ENCODE assay signal across 8 cellular contexts in the genomic region with DNA sequence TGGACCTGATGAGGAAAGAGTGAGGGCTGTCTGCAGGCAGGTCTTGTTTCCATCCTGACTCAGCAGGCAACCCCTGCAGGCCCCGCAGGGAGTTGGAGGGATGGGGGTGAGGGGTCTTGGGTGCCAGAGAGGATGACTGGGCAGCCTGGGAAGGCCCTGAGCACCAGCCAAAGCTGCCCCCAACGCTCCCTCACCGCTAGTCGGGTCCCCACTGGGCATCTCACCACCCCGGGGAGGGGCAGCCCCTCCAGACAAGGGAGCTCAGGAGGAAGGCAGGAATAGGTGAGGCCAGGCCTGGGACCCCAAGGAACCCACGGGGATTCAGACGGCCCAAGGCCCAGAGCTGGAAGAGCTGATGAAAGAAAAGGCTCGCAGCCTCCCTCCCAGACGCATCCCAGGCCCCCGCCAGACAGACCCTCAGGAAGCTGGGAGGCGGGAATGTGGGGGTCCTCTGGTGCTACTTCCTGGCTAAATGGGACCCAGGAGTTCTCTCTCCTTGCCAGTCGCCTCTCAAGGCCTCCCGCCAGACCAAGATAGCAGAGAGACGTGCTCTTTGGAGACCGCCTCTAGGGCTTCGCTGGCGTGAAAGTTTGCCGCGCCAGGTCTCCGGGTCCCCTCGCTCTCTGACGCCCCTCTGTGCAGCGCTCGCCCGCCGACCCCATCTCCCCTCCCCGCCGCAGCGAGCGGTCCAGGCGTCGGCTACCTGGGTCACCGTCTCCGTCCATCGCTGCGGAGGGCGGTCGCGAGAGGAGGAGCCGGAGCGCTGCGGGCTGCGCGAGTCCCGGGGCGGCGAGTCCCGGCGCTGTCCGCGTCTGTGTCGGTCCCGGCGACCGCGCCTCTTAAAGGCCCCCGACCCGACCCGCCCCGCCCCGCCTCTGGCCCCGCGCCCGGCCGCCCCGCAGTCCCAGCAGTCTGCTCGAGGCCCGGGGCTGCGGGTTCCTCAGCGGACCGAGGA. TPM values are rescaled to one million over a fixed set of nuclear protein-coding genes. Genes with fewer than 3 reads are reported as not detected.
DNase-seq lines count a peak whose midpoint lies in the region; ATAC-seq, FAIRE-seq and TF ChIP-seq lines count a peak whose summit lies in the region.

Gene FBXO2, minus strand, starts transcription at position 814 of the 955 bp plus-strand sequence. Its CDS starts 89 bp downstream, at position 725.

- H4K5ac ChIP-seq in H1 (ENCODE audit: insufficient read length, low read depth, low read length) = peak within 1 kb of the TSS; percentile 81

- peak within 1 kb of the TSS; percentile 56 to 78 (median 72) for H3K4me3 ChIP-seq in H1 (ENCODE audit: extremely low read depth in 1 of 4, insufficient read depth in 2 of 4, low read depth in 3 of 4, low read length in 4 of 4)
- peak within 1 kb of the TSS; percentile 61 to 65 for H3K4me3 ChIP-seq in mucosa of rectum (ENCODE audit: low read length in 2 of 2)

- peak within 1 kb of the TSS; percentile 77; the same call in 1 of the 2 replicates for H2AK5ac ChIP-seq in H1 (ENCODE audit: low read depth, low read length)

- peak within 1 kb of the TSS; percentile 93 for H3K18ac ChIP-seq in H1 (ENCODE audit: extremely low read depth, low read length)

- peaks cover 3% of the 10 kb centered on the region for H3K79me1 ChIP-seq in H1 (ENCODE audit: low read depth, low read length)

- no peak within 1 kb of the TSS for H2BK120ac ChIP-seq in H1 (replicated peaks; ENCODE audit: low read depth, low read length)

- H3K9me3 ChIP-seq in H1 (ENCODE audit: insufficient read depth in 2 of 2, low read depth in 1 of 2, low read length in 1 of 2) = no peaks in the 10 kb centered on the region
- no peaks in the 10 kb centered on the region for H3K9me3 ChIP-seq in mucosa of rectum (ENCODE audit: control insufficient read depth in 2 of 2, low read length in 2 of 2)

- no peak for TF ChIP-seq CTCF in H1 (IDR thresholded peaks at IDR 0.05; ENCODE audit: control extremely low read depth in 1 of 3, insufficient read depth in 1 of 3, low read depth in 1 of 3, low read length in 3 of 3)

- peak within 1 kb of the TSS; percentile 80; the same call in 1 of the 2 replicates for H2BK12ac ChIP-seq in H1 (ENCODE audit: low read depth, low read length)

- peak; percentile 43 for DNase-seq in 8988T
- DNase-seq in RPMI7951 (ENCODE audit: low read depth) = peak; percentile 8
- peak in 1 of 2 experiments; percentile 57 for DNase-seq in H1 (ENCODE audit: low read depth in 1 of 2, low spot score in 2 of 2)
- DNase-seq in COR-L47 (lab: John Stamatoyannopoulos, UW) = no peak
- DNase-seq in SHP77 treated with DMSO at 0.1 percent for 48 hours (lab: John Stamatoyannopoulos, UW) = no peak

- H3K36me3 ChIP-seq in H1 (ENCODE audit: control insufficient read depth in 2 of 4, insufficient read depth in 4 of 4, low read length in 3 of 4) (peaks cover 0 to 12% (median 6%) of the 10 kb centered on the region in 4 experiments; a peak in 4 of 8 replicates), mucosa of rectum (ENCODE audit: control insufficient read depth in 2 of 2, insufficient read depth in 2 of 2, low read length in 2 of 2) (no peaks in the 10 kb centered on the region)

- no peak within 1 kb of the TSS for H3K23ac ChIP-seq in H1 (ENCODE audit: insufficient read length)

- no peak within 1 kb of the TSS for H2BK15ac ChIP-seq in H1 (ENCODE audit: low read length)

- H2BK5ac ChIP-seq in H1 (ENCODE audit: low read depth, low read length) = no peak within 1 kb of the TSS; the same call in 1 of the 2 replicates

- TF ChIP-seq POLR2A in H1 (IDR thresholded peaks at IDR 0.05; ENCODE audit: control extremely low read depth in 1 of 2, low read depth in 2 of 2, low read length in 2 of 2) = no peak

- H3K4ac ChIP-seq in H1 (replicated peaks; ENCODE audit: insufficient read length, low read depth, low read length) = peak within 1 kb of the TSS; percentile 32

- no peak for TF ChIP-seq EP300 in H1 (IDR thresholded peaks at IDR 0.05; ENCODE audit: borderline replicate concordance in 1 of 2, low read depth in 2 of 2, low read length in 2 of 2)

- H3K9ac ChIP-seq in H1 (replicated peaks in 1 of 4; ENCODE audit: extremely low read depth in 1 of 4, low read depth in 3 of 4, low read length in 3 of 4) (peak within 1 kb of the TSS; percentile 29 to 76 (median 52); a peak in 6 of 7 replicates), mucosa of rectum (ENCODE audit: low read depth in 1 of 2, low read length in 2 of 2) (no peak within 1 kb of the TSS)

- peaks cover 6 to 36% (median 30%) of the 10 kb centered on the region in 4 experiments for H3K4me1 ChIP-seq in H1 (replicated peaks in 1 of 4; ENCODE audit: control insufficient read depth in 3 of 4, insufficient read depth in 4 of 4, low read length in 3 of 4)
- peaks cover 11 to 14% of the 10 kb centered on the region in 2 donors for H3K4me1 ChIP-seq in mucosa of rectum (ENCODE audit: control insufficient read depth in 2 of 2, insufficient read depth in 2 of 2, low read length in 2 of 2)

- H4K8ac ChIP-seq in H1 (ENCODE audit: extremely low read depth, insufficient read depth, low read length) = peak within 1 kb of the TSS; percentile 82

- peak within 1 kb of the TSS; percentile 82 to 95 for H3K4me2 ChIP-seq in H1 (ENCODE audit: insufficient read depth in 1 of 2, low read depth in 2 of 2, low read length in 2 of 2)

- no peak for TF ChIP-seq RAD21 in H1 (IDR thresholded peaks at IDR 0.05 in 1 of 2, conservative IDR thresholded peaks at IDR 0.05 in 1 of 2; ENCODE audit: low read depth in 2 of 2, low read length in 2 of 2)

- peaks cover 5 to 15% of the 10 kb centered on the region in 2 experiments for H4K20me1 ChIP-seq in H1 (replicated peaks in 1 of 2; ENCODE audit: control insufficient read depth in 1 of 2, insufficient read depth in 2 of 2, low read length in 2 of 2)

- no peak within 1 kb of the TSS for H2AFZ ChIP-seq in H1 (ENCODE audit: low read length)

- peak within 1 kb of the TSS; percentile 90 for H3K56ac ChIP-seq in H1 (replicated peaks; ENCODE audit: insufficient read length, low read depth, low read length)

- H3K27me3 ChIP-seq in H1 (replicated peaks in 1 of 4; ENCODE audit: control insufficient read depth in 3 of 4, extremely low read depth in 1 of 4, insufficient read depth in 3 of 4, low read length in 3 of 4) (peaks cover 0 to 4% (median 2%) of the 10 kb centered on the region in 4 experiments; a peak in 2 of 7 replicates), mucosa of rectum (ENCODE audit: control insufficient read depth in 2 of 2, insufficient read depth in 2 of 2, low read length in 2 of 2) (peaks cover 8 to 21% of the 10 kb centered on the region in 2 donors)

- CTCF ChIA-PET in H1 (lab: Charles Lee; ENCODE audit: partially characterized antibody) = interaction anchor here (0.5 to 4.4 kb wide), 18 partner anchors 9 to 367 kb away, joined by 3 to 25 read pairs (median 4); partner anchors contain the start of genes C1orf167 and FBXO6

- 8% methylated on average over 21 of the region's 71 CpGs; no CpG with 5 or more reads in 1 of the 2 experiments for WGBS in H1 (ENCODE audit: extremely low coverage in 1 of 2, insufficient coverage in 1 of 2, insufficient read length in 1 of 2, insufficient replicate concordance in 2 of 2, low coverage in 1 of 2, low lambda C conversion rate in 2 of 2, missing lambda C conversion rate in 1 of 2), 2 experiments

- POLR2A ChIA-PET in H1 (lab: Charles Lee; ENCODE audit: partially characterized antibody) = interaction anchor here (0.5 to 6.2 kb wide), 14 partner anchors 10 to 229 kb away, joined by 3 to 61 read pairs (median 6); partner anchors contain the start of genes FBXO6 and MAD2L2

- H3K14ac ChIP-seq in H1 (ENCODE audit: insufficient read length) = no peak within 1 kb of the TSS

- ATAC-seq in GM18909 (IDR thresholded peaks at IDR 0.05; ENCODE audit: poor library complexity, unreplicated experiment) (peak; percentile 17), HG02840 (IDR thresholded peaks at IDR 0.05; ENCODE audit: low FRiP score, unreplicated experiment) (no peak)

- H3K27ac ChIP-seq in H1 (ENCODE audit: low read depth, low read length) (no peak within 1 kb of the TSS), mucosa of rectum (ENCODE audit: low read depth in 2 of 2, low read length in 2 of 2) (no peak within 1 kb of the TSS)

- H2BK20ac ChIP-seq in H1 (ENCODE audit: low read length) = no peak within 1 kb of the TSS

- H3K79me2 ChIP-seq in H1 (ENCODE audit: control insufficient read depth in 1 of 2, insufficient read depth in 2 of 2, low read length in 2 of 2) = peaks cover 0 to 7% of the 10 kb centered on the region in 2 experiments; a peak in 1 of 4 replicates

- H4K91ac ChIP-seq in H1 (replicated peaks; ENCODE audit: insufficient read length, low read length) = peak within 1 kb of the TSS; percentile 86

- H3K23me2 ChIP-seq in H1 (ENCODE audit: low read depth, low read length) = peaks cover 10% of the 10 kb centered on the region; the same call in 1 of the 2 replicates

- no peak for FAIRE-seq in H1 (lab: Jason Lieb, UNC)

TF ChIP-seq in H1, 55 proteins besides CTCF, POLR2A, EP300 and RAD21 (continues in another document):
- no peak; the same call in 1 of the 2 replicates for TF ChIP-seq PHF8 (conservative IDR thresholded peaks at IDR 0.05; ENCODE audit: low read depth, low read length)
- 0 out of 2 replicates have a peak, but pooled peaks have one; percentile 15 for TF ChIP-seq RBBP5 (IDR thresholded peaks at IDR 0.05; ENCODE audit: borderline replicate concordance, low read depth, low read length)
- TF ChIP-seq KDM4A (IDR thresholded peaks at IDR 0.05; ENCODE audit: low read depth, low read length, severe bottlenecking) = peak; percentile 81
- 0 out of 2 replicates have a peak, but pooled peaks have one; percentile 12 for TF ChIP-seq TAF1 (IDR thresholded peaks at IDR 0.05; ENCODE audit: low read depth, low read length)
- 0 out of 2 replicates have a peak, but pooled peaks have one; percentile 26 for TF ChIP-seq TBP (IDR thresholded peaks at IDR 0.05; ENCODE audit: low read depth, low read length)
- 0 out of 2 replicates have a peak, but pooled peaks have one; percentile 39 for TF ChIP-seq BACH1 (IDR thresholded peaks at IDR 0.05; ENCODE audit: low read length)
- TF ChIP-seq ASH2L (IDR thresholded peaks at IDR 0.05; ENCODE audit: low read length) = peak; percentile 11

RNA-seq across cellular contexts. Expression of gene FBXO2, which starts in this region (rescaled TPM):
- 0.10 and 0.36 TPM in 2 replicates for total RNA-seq in RPMI7951 (2014; rRNA removed; shearing (Covaris generic))
- total RNA-seq in H1 (2021; fragmentation: NEBNext Ultra II Directional; extraction: Animal tissue kit (Norgen Biotek cat#: 25700)) = 51.3 and 55.5 TPM in 2 replicates
- polyA plus RNA-seq in H1 (2011; rRNA removed) = 57.9 and 99.1 TPM in 2 replicates
- 107 TPM for polyA plus RNA-seq in H1 (2011; cell fraction: cytosol; rRNA removed)
- 78.1 TPM for polyA plus RNA-seq in H1 (2011; cell fraction: nucleus; rRNA removed)
- polyA plus RNA-seq in H1 (2012, experiment 1 of 2) = 53.7 to 82.0 TPM (median 66.2 TPM) in 4 replicates
- 45.2 TPM for polyA plus RNA-seq in H1 (2012, experiment 2 of 2)
- polyA plus RNA-seq in H1 (2013, experiment 1 of 2) = 38.0 TPM
- 39.6 TPM for polyA plus RNA-seq in H1 (2013, experiment 2 of 2)
- 7.6 and 11.2 TPM in 2 replicates for polyA minus RNA-seq in H1 (2011; rRNA and poly(A)+ RNA removed)
- polyA minus RNA-seq in H1 (2011; cell fraction: cytosol; rRNA and poly(A)+ RNA removed) = 19.2 TPM
- polyA minus RNA-seq in H1 (2011; cell fraction: nucleus; rRNA and poly(A)+ RNA removed) = 17.7 TPM

Comparison
In these comparisons a context has a peak if more than half of its experiments do, and no peak if none do; other contexts are left out.
1. RNA of gene FBXO2 (total RNA-seq): 51.3 to 55.5 TPM in H1; 0.10 to 0.36 TPM in RPMI7951; every median in the first group is over 10 times any median in the second.
2. Peak in DNase-seq in RPMI7951; RNA of the gene not detected or under 1 TPM.
3. H3K9ac ChIP-seq: peak in H1 (4 of 4); none in mucosa of rectum (0 of 2).